Comparison of ENCODE assay signal across 16 cellular contexts in the genomic region with DNA sequence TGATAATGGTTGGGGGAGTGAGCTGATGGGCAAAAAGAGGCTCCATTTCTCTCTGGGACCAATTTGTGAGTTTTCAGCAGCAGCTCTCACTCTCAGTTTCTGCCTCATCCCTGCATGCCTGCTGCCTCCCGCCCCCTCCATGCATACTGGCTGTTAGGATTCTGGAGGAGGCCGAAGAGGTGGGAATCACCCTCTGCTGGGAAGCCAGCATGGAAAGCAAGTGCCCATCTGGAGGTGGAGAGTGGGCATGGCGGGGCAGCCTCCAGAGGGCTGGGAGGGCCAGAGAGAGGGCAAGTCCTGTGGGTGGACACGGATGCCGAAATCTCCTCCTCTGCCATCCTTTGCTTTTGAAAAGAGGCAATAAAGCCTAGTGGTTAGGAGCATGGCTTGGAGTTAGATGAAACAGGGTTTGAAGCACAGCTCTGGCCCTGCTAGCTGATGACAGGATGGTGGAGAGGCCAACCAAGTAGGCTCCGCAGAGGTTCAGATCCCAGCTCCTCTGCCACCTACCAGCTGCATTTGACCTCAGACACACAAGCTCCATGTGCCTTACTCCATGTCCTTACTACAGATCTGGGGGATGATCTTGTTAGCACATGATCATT.
"Had no signal": no experiment of that assay in that cellular context is flagged by ENCODE, and none has a peak within 500 bp of the region (broad histone marks: within the 10 kb centered on the region; RNA-seq: fewer than 3 reads in every experiment).

No MANE protein-coding gene starts in this region.

- H3K4me1 ChIP-seq: colonic mucosa, right atrium auricular region, suprapubic skin, thyroid gland, upper lobe of left lung had no signal

- ATAC-seq: mucosa of descending colon; naive thymus-derived CD8-positive, alpha-beta T cell; stimulated activated naive CD8-positive, alpha-beta T cell treated with anti-CD3 and anti-CD28 coated beads, Interleukin-15, Interleukin-2, amounts not matched to agents 100 U/mL and 50 U/mL, for 24 hours had no signal

- H3K9me3 ChIP-seq: colonic mucosa, mucosa of descending colon, ovary, right atrium auricular region, suprapubic skin, thyroid gland, upper lobe of left lung had no signal

- H3K4me3 ChIP-seq: colonic mucosa, mucosa of descending colon, ovary, right atrium auricular region, smooth muscle cell, suprapubic skin, thyroid gland, upper lobe of left lung had no signal

- H3K27ac ChIP-seq: colonic mucosa, ovary, right atrium auricular region, suprapubic skin, thyroid gland, upper lobe of left lung had no signal

- H3K4me2 ChIP-seq: smooth muscle cell had no signal

- DNase-seq: colonic mucosa; effector CD8-positive, alpha-beta T cell; foreskin melanocyte; hippocampal formation; kidney glomerular epithelial cell; mammary epithelial cell; mucosa of descending colon; naive thymus-derived CD8-positive, alpha-beta T cell; ovary; stimulated activated CD4-positive, alpha-beta T cell treated with anti-CD3 and anti-CD28 coated beads, Interleukin-2, amount 100 ng/mL, for 48 hours; stimulated activated naive CD8-positive, alpha-beta T cell treated with anti-CD3 and anti-CD28 coated beads, Interleukin-15, Interleukin-2, amounts not matched to agents 100 U/mL and 50 U/mL, for 24 hours; thyroid gland had no signal

- H3K27me3 ChIP-seq: colonic mucosa, ovary, right atrium auricular region, thyroid gland, upper lobe of left lung had no signal

- H3K4me3 Mint-ChIP-seq: naive thymus-derived CD8-positive, alpha-beta T cell had no signal

- H3K36me3 ChIP-seq: colonic mucosa, ovary, right atrium auricular region, suprapubic skin, thyroid gland, upper lobe of left lung had no signal
